7 cellular contexts compared by ENCODE assay signal in the genomic region with DNA sequence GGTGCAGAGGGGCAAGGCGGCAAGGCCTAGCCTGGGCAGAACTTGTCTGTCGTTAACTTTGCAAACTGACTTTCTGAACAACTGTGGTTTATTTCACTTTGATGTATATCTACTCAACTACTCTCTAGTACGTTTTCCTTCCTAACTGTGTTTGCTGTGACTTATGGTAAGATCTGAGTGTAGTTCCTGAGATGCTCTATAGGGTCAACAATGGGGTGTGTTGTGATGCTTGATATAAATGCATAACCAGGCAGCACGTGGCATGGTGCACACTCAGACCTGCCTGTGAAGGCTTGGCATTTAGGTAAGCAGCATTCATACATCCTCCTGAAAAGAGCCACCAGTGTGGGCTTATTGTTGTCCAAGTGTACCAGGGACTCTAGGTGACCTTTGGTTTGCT.
DNase-seq lines count a peak whose midpoint lies in the region; ATAC-seq and TF ChIP-seq lines count a peak whose summit lies in the region.
"Not testable (repeated sequence)": the region's sequence is repeated elsewhere in the genome, so short reads cannot be mapped to it uniquely, and the experiment has no call there.

No MANE protein-coding gene starts in this region.

- not testable (repeated sequence) for TF ChIP-seq POLR2A in IMR-90 (IDR thresholded peaks at IDR 0.05; ENCODE audit: low read depth, low read length)

- peak overlapping the region; percentile 82; the same call in 1 of the 2 replicates for H3K4ac ChIP-seq in IMR-90 (ENCODE audit: low read depth, low read length)

- H3K36me3 ChIP-seq in BLaER1 treated with 17β-estradiol and CSF1 and Interleukin-3, amounts not matched to agents 10 nM and 100 nM; IMR-90 (ENCODE audit: control insufficient read depth, insufficient read depth, low read length); OCI-LY7 (ENCODE audit: insufficient read depth, low read length): not testable (repeated sequence)

- CTCF ChIA-PET in IMR-90 (lab: Yijun Ruan, JAX); OCI-LY7 (lab: Charles Lee; ENCODE audit: unreplicated experiment): not testable (repeated sequence)
- CTCF ChIA-PET in activated CD4-positive, alpha-beta T cell treated with anti-CD3 and anti-CD28 coated beads for 36 hours (lab: Charles Lee), result interaction anchor here (0.9 kb wide), 1 partner anchor 59 kb away, joined by 3 read pairs; no protein-coding TSS in a partner anchor

- H3K9me3 ChIP-seq in BLaER1 treated with 17β-estradiol and CSF1 and Interleukin-3, amounts not matched to agents 10 nM and 100 nM (replicated peaks in 1 of 11); IMR-90 (ENCODE audit: control insufficient read depth, insufficient read depth, low read length); OCI-LY7 (ENCODE audit: low read length): not testable (repeated sequence)

- peaks cover 16 to 25% (median 21%) of the 10 kb centered on the region in 10 experiments for H3K4me1 ChIP-seq in BLaER1 treated with 17β-estradiol and CSF1 and Interleukin-3, amounts not matched to agents 10 nM and 100 nM
- H3K4me1 ChIP-seq in IMR-90 (ENCODE audit: control insufficient read depth, insufficient read depth, low read length), result peaks cover 14% of the 10 kb centered on the region
- H3K4me1 ChIP-seq in OCI-LY7 (ENCODE audit: insufficient read depth, low read length, poor library complexity, severe bottlenecking), result not testable (repeated sequence)

- not testable (repeated sequence) for H2BK5ac ChIP-seq in IMR-90 (ENCODE audit: low read depth, low read length, poor library complexity, severe bottlenecking)

- H3K18ac ChIP-seq in IMR-90 (ENCODE audit: low read depth, low read length), result not testable (repeated sequence)

- H3K4me3 ChIP-seq in BLaER1 treated with 17β-estradiol and CSF1 and Interleukin-3, amounts not matched to agents 10 nM and 100 nM; IMR-90 (ENCODE audit: insufficient read depth, low read depth, low read length); OCI-LY7 (ENCODE audit: low read depth, low read length, poor library complexity, severe bottlenecking): not testable (repeated sequence)

- H3K56ac ChIP-seq in IMR-90 (ENCODE audit: extremely low read depth, insufficient read depth, low read length), result not testable (repeated sequence)

- H3K27ac ChIP-seq in BLaER1 treated with 17β-estradiol and CSF1 and Interleukin-3, amounts not matched to agents 10 nM and 100 nM; IMR-90 (ENCODE audit: insufficient read depth, low read length); OCI-LY7 (ENCODE audit: low read depth, low read length, poor library complexity, severe bottlenecking): not testable (repeated sequence)

- H3K4me3 Mint-ChIP-seq in activated CD4-positive, alpha-beta T cell treated with anti-CD3 and anti-CD28 coated beads for 36 hours; activated T-helper 2 cell treated with anti-CD3 and anti-CD28 coated beads, Interferon-gamma antibody, Interleukin-2, Interleukin-4, amounts not matched to agents 10 μg/mL and 5 μg/mL and 100 μg/mL, durations not matched to agents 14 hours and 24 hours and 36 hours (ENCODE audit: low read depth); memory B cell; stimulated activated naive B cell treated with anti-CD40 and anti-IgM and Interleukin-4, amounts not matched to agents 10 μg/mL and 1 μg/mL and 100 μg/mL, for 72 hours: not testable (repeated sequence)

- dilution Hi-C loops in IMR-90 (cut with HindIII; ENCODE audit: low sequenced_read_pairs, unreplicated experiment), result not testable (repeated sequence)

- not testable (repeated sequence) for BruUV-seq in IMR-90 (replicated peaks; lab: Mats Ljungman, UMichigan); OCI-LY7 (replicated peaks; lab: Mats Ljungman, UMichigan)

- not testable (repeated sequence) for H3K27ac Mint-ChIP-seq in activated CD4-positive, alpha-beta T cell treated with anti-CD3 and anti-CD28 coated beads for 36 hours
- H3K27ac Mint-ChIP-seq in activated T-helper 2 cell treated with anti-CD3 and anti-CD28 coated beads, Interferon-gamma antibody, Interleukin-2, Interleukin-4, amounts not matched to agents 10 μg/mL and 5 μg/mL and 100 μg/mL, durations not matched to agents 14 hours and 24 hours and 36 hours, result peak overlapping the region; percentile 15
- peak overlapping the region; percentile 48 for H3K27ac Mint-ChIP-seq in memory B cell
- H3K27ac Mint-ChIP-seq in stimulated activated naive B cell treated with anti-CD40 and anti-IgM and Interleukin-4, amounts not matched to agents 10 μg/mL and 1 μg/mL and 100 μg/mL, for 72 hours, result peak overlapping the region; percentile 1

- H3K4me1 Mint-ChIP-seq in activated CD4-positive, alpha-beta T cell treated with anti-CD3 and anti-CD28 coated beads for 36 hours; activated T-helper 2 cell treated with anti-CD3 and anti-CD28 coated beads, Interferon-gamma antibody, Interleukin-2, Interleukin-4, amounts not matched to agents 10 μg/mL and 5 μg/mL and 100 μg/mL, durations not matched to agents 14 hours and 24 hours and 36 hours (ENCODE audit: low read depth): not testable (repeated sequence)
- H3K4me1 Mint-ChIP-seq in memory B cell, result peaks cover 17% of the 10 kb centered on the region
- peaks cover 22 to 36% of the 10 kb centered on the region in 2 donors for H3K4me1 Mint-ChIP-seq in stimulated activated naive B cell treated with anti-CD40 and anti-IgM and Interleukin-4, amounts not matched to agents 10 μg/mL and 1 μg/mL and 100 μg/mL, for 72 hours

- intact Hi-C loops in IMR-90 (cut with micrococcal nuclease); OCI-LY7 (cut with micrococcal nuclease; ENCODE audit: unreplicated experiment); activated CD4-positive, alpha-beta T cell treated with anti-CD3 and anti-CD28 coated beads for 36 hours (cut with DNase I, micrococcal nuclease); activated T-helper 2 cell treated with anti-CD3 and anti-CD28 coated beads, Interferon-gamma antibody, Interleukin-2, Interleukin-4, amounts not matched to agents 10 μg/mL and 5 μg/mL and 100 μg/mL, durations not matched to agents 14 hours and 24 hours and 36 hours (cut with micrococcal nuclease): not testable (repeated sequence)

- not testable (repeated sequence) for H4K5ac ChIP-seq in IMR-90 (ENCODE audit: low read depth, low read length)

- not testable (repeated sequence) for TF ChIP-seq RAD21 in IMR-90 (IDR thresholded peaks at IDR 0.05; ENCODE audit: low read length)

- H2BK15ac ChIP-seq in IMR-90 (ENCODE audit: low read depth, low read length), result not testable (repeated sequence)

- peak overlapping the region; percentile 64; the same call in 1 of the 2 replicates for H2AK5ac ChIP-seq in IMR-90 (ENCODE audit: low read depth, low read length)

- not testable (repeated sequence) for ATAC-seq in IMR-90 (ENCODE audit: low read depth)
- ATAC-seq in activated CD4-positive, alpha-beta T cell treated with anti-CD3 and anti-CD28 coated beads for 36 hours, result peak; percentile 90
- peak; percentile 51 for ATAC-seq in memory B cell (ENCODE audit: low read depth)
- peak; percentile 78 to 83 for ATAC-seq in stimulated activated naive B cell treated with anti-CD40 and anti-IgM and Interleukin-4, amounts not matched to agents 10 μg/mL and 1 μg/mL and 100 μg/mL, for 72 hours (replicated peaks)

- POLR2A ChIA-PET in IMR-90 (lab: Charles Lee; ENCODE audit: unreplicated experiment); OCI-LY7 (lab: Charles Lee); activated CD4-positive, alpha-beta T cell treated with anti-CD3 and anti-CD28 coated beads for 36 hours (lab: Charles Lee): not testable (repeated sequence)

- H3K23ac ChIP-seq in IMR-90 (ENCODE audit: low read depth, low read length), result not testable (repeated sequence)

- in situ Hi-C loops in IMR-90 (cut with MboI; ENCODE audit: low sequenced_read_pairs), result not testable (repeated sequence)

- TF ChIP-seq CTCF in IMR-90 (conservative IDR thresholded peaks at IDR 0.05; ENCODE audit: low read depth, low read length); OCI-LY7 (conservative IDR thresholded peaks at IDR 0.05; ENCODE audit: low read length): not testable (repeated sequence)

- not testable (repeated sequence) for H3K27me3 ChIP-seq in BLaER1 treated with 17β-estradiol and CSF1 and Interleukin-3, amounts not matched to agents 10 nM and 100 nM; IMR-90 (ENCODE audit: control insufficient read depth, insufficient read depth, low read length)

- not testable (repeated sequence) for H4K8ac ChIP-seq in IMR-90 (ENCODE audit: low read depth in 2 of 2, low read length in 2 of 2)

- not testable (repeated sequence) for H2AFZ ChIP-seq in IMR-90 (replicated peaks; ENCODE audit: low read length, poor library complexity); OCI-LY7 (ENCODE audit: low read length)

- not testable (repeated sequence) for H2BK120ac ChIP-seq in IMR-90 (ENCODE audit: low read depth, low read length)

- not testable (repeated sequence) for H3K14ac ChIP-seq in IMR-90 (replicated peaks; ENCODE audit: low read depth, low read length)

- not testable (repeated sequence) for H3K79me1 ChIP-seq in IMR-90 (ENCODE audit: low read depth in 1 of 2, low read length in 2 of 2)

- H3K9ac ChIP-seq in BLaER1 treated with 17β-estradiol and CSF1 and Interleukin-3, amounts not matched to agents 10 nM and 100 nM; IMR-90 (ENCODE audit: low read depth, low read length): not testable (repeated sequence)

- H2AK9ac ChIP-seq in IMR-90 (replicated peaks; ENCODE audit: low read depth, low read length, poor library complexity), result not testable (repeated sequence)

- H3K79me2 ChIP-seq in OCI-LY7 (ENCODE audit: insufficient read depth, low read depth, low read length), result not testable (repeated sequence)

- not testable (repeated sequence) for H2BK20ac ChIP-seq in IMR-90 (ENCODE audit: low read depth, low read length)

- H3K27me3 Mint-ChIP-seq in activated CD4-positive, alpha-beta T cell treated with anti-CD3 and anti-CD28 coated beads for 36 hours; memory B cell; stimulated activated naive B cell treated with anti-CD40 and anti-IgM and Interleukin-4, amounts not matched to agents 10 μg/mL and 1 μg/mL and 100 μg/mL, for 72 hours: not testable (repeated sequence)
- peaks cover 17% of the 10 kb centered on the region for H3K27me3 Mint-ChIP-seq in activated T-helper 2 cell treated with anti-CD3 and anti-CD28 coated beads, Interferon-gamma antibody, Interleukin-2, Interleukin-4, amounts not matched to agents 10 μg/mL and 5 μg/mL and 100 μg/mL, durations not matched to agents 14 hours and 24 hours and 36 hours (ENCODE audit: low read depth)

- not testable (repeated sequence) for H3K9me2 ChIP-seq in OCI-LY7 (ENCODE audit: insufficient read depth, low read length)

- H4K20me1 ChIP-seq in BLaER1 treated with 17β-estradiol and CSF1 and Interleukin-3, amounts not matched to agents 10 nM and 100 nM; IMR-90 (ENCODE audit: insufficient read depth, low read length); OCI-LY7 (ENCODE audit: insufficient read depth, low read length): not testable (repeated sequence)

- H3K9me1 ChIP-seq in IMR-90 (ENCODE audit: insufficient read depth, low read length), result not testable (repeated sequence)

- 80% methylated on average over 1 of the region's 4 CpGs; no CpG with 5 or more reads in 1 of the 2 experiments for WGBS in IMR-90 (ENCODE audit: extremely low coverage in 2 of 2, insufficient read length in 1 of 2), 2 experiments

- not testable (repeated sequence) for DNase-seq in IMR-90; activated T-helper 2 cell treated with anti-CD3 and anti-CD28 coated beads, Interferon-gamma antibody, Interleukin-2, Interleukin-4, amounts not matched to agents 10 μg/mL and 5 μg/mL and 100 μg/mL, durations not matched to agents 14 hours and 24 hours and 36 hours (ENCODE audit: low spot score); memory B cell (ENCODE audit: low spot score in 2 of 2)
- DNase-seq in OCI-LY7 (ENCODE audit: low spot score), result peak; percentile 3
- peak; percentile 15 for DNase-seq in activated CD4-positive, alpha-beta T cell treated with anti-CD3 and anti-CD28 coated beads for 36 hours
- DNase-seq in stimulated activated naive B cell treated with anti-CD40 and anti-IgM and Interleukin-4, amounts not matched to agents 10 μg/mL and 1 μg/mL and 100 μg/mL, for 72 hours, result peak; percentile 5

- not testable (repeated sequence) for H4K91ac ChIP-seq in IMR-90 (ENCODE audit: insufficient read depth, low read depth, low read length)

- peak overlapping the region in 10 of 11 experiments; percentile 6 to 57 (median 38); a peak in 15 of 22 replicates for H3K4me2 ChIP-seq in BLaER1 treated with 17β-estradiol and CSF1 and Interleukin-3, amounts not matched to agents 10 nM and 100 nM
- not testable (repeated sequence) for H3K4me2 ChIP-seq in IMR-90 (ENCODE audit: low read depth, low read length); OCI-LY7 (ENCODE audit: low read length)

- H3K9me3 Mint-ChIP-seq in activated CD4-positive, alpha-beta T cell treated with anti-CD3 and anti-CD28 coated beads for 36 hours (ENCODE audit: low read depth); activated T-helper 2 cell treated with anti-CD3 and anti-CD28 coated beads, Interferon-gamma antibody, Interleukin-2, Interleukin-4, amounts not matched to agents 10 μg/mL and 5 μg/mL and 100 μg/mL, durations not matched to agents 14 hours and 24 hours and 36 hours; memory B cell; stimulated activated naive B cell treated with anti-CD40 and anti-IgM and Interleukin-4, amounts not matched to agents 10 μg/mL and 1 μg/mL and 100 μg/mL, for 72 hours: not testable (repeated sequence)

- H3K36me3 Mint-ChIP-seq in activated CD4-positive, alpha-beta T cell treated with anti-CD3 and anti-CD28 coated beads for 36 hours (ENCODE audit: low read depth); activated T-helper 2 cell treated with anti-CD3 and anti-CD28 coated beads, Interferon-gamma antibody, Interleukin-2, Interleukin-4, amounts not matched to agents 10 μg/mL and 5 μg/mL and 100 μg/mL, durations not matched to agents 14 hours and 24 hours and 36 hours (ENCODE audit: low read depth); memory B cell; stimulated activated naive B cell treated with anti-CD40 and anti-IgM and Interleukin-4, amounts not matched to agents 10 μg/mL and 1 μg/mL and 100 μg/mL, for 72 hours: not testable (repeated sequence)
